2 cellular contexts compared by ENCODE assay signal in the genomic region with DNA sequence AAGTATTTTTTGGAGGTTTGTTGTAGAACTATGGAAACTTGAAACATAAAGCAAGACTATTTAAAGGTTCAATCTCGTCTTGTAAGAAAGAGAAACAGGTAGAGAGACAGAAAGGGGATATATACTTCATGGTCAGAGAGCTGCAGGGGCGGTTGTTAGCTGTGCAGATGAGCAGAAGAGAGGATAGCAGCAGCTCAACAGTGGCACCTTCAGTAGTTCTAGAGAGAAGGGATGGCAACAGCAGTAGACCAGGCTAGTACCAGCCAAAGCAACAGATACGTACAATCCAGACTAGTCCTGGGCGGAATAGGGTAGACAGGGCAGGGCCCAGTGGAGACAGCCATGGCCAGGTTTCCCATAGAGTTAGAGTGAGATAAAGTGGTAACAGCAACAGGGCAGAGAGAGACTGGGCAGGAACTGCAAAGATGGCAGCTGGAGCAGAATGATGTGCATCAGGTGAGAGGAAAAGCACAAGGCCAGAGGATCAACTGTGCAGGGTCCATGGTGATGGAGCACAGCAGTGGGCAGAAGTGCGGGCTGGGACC.
TF ChIP-seq lines count a peak whose summit lies in the region.

No MANE protein-coding gene starts in this region.

TF ChIP-seq in SK-N-SH treated with all-trans-retinoic acid at 6 μM for 48 hours, 23 proteins besides CTCF, POLR2A, EP300 and RAD21 (continued from another document):
- TF ChIP-seq POU6F1 (CRISPR knock-in tag; IDR thresholded peaks at IDR 0.05; ENCODE audit: borderline replicate concordance, low read depth) (no peak), ZFP3 (CRISPR knock-in tag; IDR thresholded peaks at IDR 0.05) (0 out of 2 replicates have a peak, but pooled peaks have one; percentile 29), TOX (CRISPR knock-in tag; IDR thresholded peaks at IDR 0.05; ENCODE audit: borderline replicate concordance) (peak; percentile 15; the same call in 1 of the 2 replicates), ZC3H10 (CRISPR knock-in tag; IDR thresholded peaks at IDR 0.05) (no peak), TCF4 (CRISPR knock-in tag; IDR thresholded peaks at IDR 0.05; ENCODE audit: borderline replicate concordance) (peak; percentile 43; the same call in 1 of the 2 replicates), SNAI2 (CRISPR knock-in tag; IDR thresholded peaks at IDR 0.05) (no peak), CSDC2 (CRISPR knock-in tag; IDR thresholded peaks at IDR 0.05) (no peak), CSRNP3 (CRISPR knock-in tag; IDR thresholded peaks at IDR 0.05) (peak; percentile 95), TSHZ2 (CRISPR knock-in tag; IDR thresholded peaks at IDR 0.05) (no peak), ZFP30 (CRISPR knock-in tag; IDR thresholded peaks at IDR 0.05) (peak; percentile 60; the same call in 1 of the 2 replicates), ZNF565 (CRISPR knock-in tag; conservative IDR thresholded peaks at IDR 0.05; ENCODE audit: low read depth) (peak; percentile 56; the same call in 1 of the 2 replicates), ESRRG (CRISPR knock-in tag; IDR thresholded peaks at IDR 0.05) (peak; percentile 98), ISL1 (CRISPR knock-in tag; IDR thresholded peaks at IDR 0.05) (no peak), PPARA (CRISPR knock-in tag; IDR thresholded peaks at IDR 0.05; ENCODE audit: borderline replicate concordance) (no peak)
- TF ChIP-seq, protein P1, sequence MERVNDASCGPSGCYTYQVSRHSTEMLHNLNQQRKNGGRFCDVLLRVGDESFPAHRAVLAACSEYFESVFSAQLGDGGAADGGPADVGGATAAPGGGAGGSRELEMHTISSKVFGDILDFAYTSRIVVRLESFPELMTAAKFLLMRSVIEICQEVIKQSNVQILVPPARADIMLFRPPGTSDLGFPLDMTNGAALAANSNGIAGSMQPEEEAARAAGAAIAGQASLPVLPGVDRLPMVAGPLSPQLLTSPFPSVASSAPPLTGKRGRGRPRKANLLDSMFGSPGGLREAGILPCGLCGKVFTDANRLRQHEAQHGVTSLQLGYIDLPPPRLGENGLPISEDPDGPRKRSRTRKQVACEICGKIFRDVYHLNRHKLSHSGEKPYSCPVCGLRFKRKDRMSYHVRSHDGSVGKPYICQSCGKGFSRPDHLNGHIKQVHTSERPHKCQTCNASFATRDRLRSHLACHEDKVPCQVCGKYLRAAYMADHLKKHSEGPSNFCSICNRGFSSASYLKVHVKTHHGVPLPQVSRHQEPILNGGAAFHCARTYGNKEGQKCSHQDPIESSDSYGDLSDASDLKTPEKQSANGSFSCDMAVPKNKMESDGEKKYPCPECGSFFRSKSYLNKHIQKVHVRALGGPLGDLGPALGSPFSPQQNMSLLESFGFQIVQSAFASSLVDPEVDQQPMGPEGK (CRISPR knock-in tag; IDR thresholded peaks at IDR 0.05; ENCODE audit: borderline replicate concordance): peak; percentile 98

TF ChIP-seq in SK-N-SH, 30 proteins besides CTCF, POLR2A, EP300 and RAD21 (continued from another document):
- TF ChIP-seq, protein P2, sequence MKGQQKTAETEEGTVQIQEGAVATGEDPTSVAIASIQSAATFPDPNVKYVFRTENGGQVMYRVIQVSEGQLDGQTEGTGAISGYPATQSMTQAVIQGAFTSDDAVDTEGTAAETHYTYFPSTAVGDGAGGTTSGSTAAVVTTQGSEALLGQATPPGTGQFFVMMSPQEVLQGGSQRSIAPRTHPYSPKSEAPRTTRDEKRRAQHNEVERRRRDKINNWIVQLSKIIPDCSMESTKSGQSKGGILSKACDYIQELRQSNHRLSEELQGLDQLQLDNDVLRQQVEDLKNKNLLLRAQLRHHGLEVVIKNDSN (IDR thresholded peaks at IDR 0.05; ENCODE audit: borderline replicate concordance, low read depth): no peak
- TF ChIP-seq FOXM1 (IDR thresholded peaks at IDR 0.05; ENCODE audit: low read depth): no peak
- no peak for TF ChIP-seq RXRA (IDR thresholded peaks at IDR 0.05; ENCODE audit: borderline replicate concordance, low read depth)
- TF ChIP-seq ELF1 (IDR thresholded peaks at IDR 0.05): no peak
- no peak for TF ChIP-seq NRF1 (IDR thresholded peaks at IDR 0.05; ENCODE audit: low read depth, low read length)
- no peak for TF ChIP-seq RCOR1 (IDR thresholded peaks at IDR 0.05; ENCODE audit: low read length)
- no peak for TF ChIP-seq SMC3 (IDR thresholded peaks at IDR 0.05; ENCODE audit: low read depth, low read length)
